14 cellular contexts compared by ENCODE assay signal in the genomic region with DNA sequence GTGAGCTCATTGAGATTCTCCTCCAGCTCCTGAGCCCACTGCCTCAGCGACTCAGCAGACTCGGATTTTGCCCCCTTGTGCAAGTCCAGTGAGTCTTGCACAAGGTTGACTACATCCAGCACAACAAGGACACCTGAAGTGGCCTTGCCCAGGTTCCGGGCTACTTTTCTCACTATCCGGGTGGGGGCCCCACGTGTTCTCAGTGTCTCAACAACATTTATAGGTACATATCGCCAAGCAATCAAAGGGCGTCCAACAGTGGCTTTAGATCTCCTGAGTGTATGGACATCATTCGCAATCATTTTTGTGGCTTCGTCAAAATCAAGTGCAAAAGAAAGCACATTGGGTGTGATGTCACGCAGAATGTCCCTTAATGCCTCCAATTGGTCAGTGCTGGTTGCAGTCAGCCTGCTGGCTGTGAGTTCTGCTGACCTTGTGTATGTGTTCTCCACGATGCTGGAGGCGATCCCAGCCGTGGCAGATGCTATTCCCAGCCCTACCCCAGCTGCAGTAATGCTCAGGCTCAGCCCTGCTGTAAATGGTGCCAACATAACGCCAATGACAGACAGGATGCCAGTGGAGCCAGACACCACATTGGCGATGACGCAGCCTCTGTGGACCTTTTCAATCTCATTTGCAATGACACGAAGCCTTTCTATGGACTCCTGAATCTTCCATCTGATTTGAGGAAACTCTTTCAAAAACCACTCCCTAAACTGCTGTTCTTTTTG. TPM values are rescaled to one million over a fixed set of nuclear protein-coding genes. Genes with fewer than 3 reads are reported as not detected.
DNase-seq lines count a peak whose midpoint lies in the region; ATAC-seq, FAIRE-seq and TF ChIP-seq lines count a peak whose summit lies in the region.
"Had no signal": no experiment of that assay in that cellular context is flagged by ENCODE, and none has a peak within 500 bp of the region (broad histone marks: within the 10 kb centered on the region; RNA-seq: fewer than 3 reads in every experiment).

No MANE protein-coding gene starts in this region.

- peaks cover 9% of the 10 kb centered on the region for H3K4me1 Mint-ChIP-seq in astrocyte (ENCODE audit: low read depth, unreplicated experiment)

- ATAC-seq in pancreas (peak; percentile 31 to 74 (median 44)), GM21526 (IDR thresholded peaks at IDR 0.05; ENCODE audit: low FRiP score, unreplicated experiment) (no peak)

- H3K9me3 ChIP-seq in astrocyte (ENCODE audit: insufficient read depth, low read depth, low read length) (no peaks in the 10 kb centered on the region), pancreas (no peaks in the 10 kb centered on the region)
- H3K9me3 ChIP-seq: BLaER1 had no signal

- no peak for TF ChIP-seq CTCF in astrocyte (IDR thresholded peaks at IDR 0.05; ENCODE audit: insufficient read depth, low read depth, low read length)
- TF ChIP-seq CTCF in pancreas (IDR thresholded peaks at IDR 0.05): no peak

- intact Hi-C loops in cardiac septum (cut with DNase I): loop anchor here (5.0 kb wide), 1 partner anchor 296 kb away; no protein-coding TSS in a partner anchor
- intact Hi-C loops in pancreas (cut with DNase I): loop anchor here in 1 of 3 donors (10.0 kb wide), 1 partner anchor 84 kb away; no protein-coding TSS in a partner anchor

- H3K4me3 ChIP-seq in astrocyte (ENCODE audit: insufficient read depth, low read depth, low read length) (no peak overlapping the region), pancreas (no peak overlapping the region)
- H3K4me3 ChIP-seq: BLaER1 had no signal

- no peaks in the 10 kb centered on the region for H3K36me3 ChIP-seq in astrocyte (ENCODE audit: insufficient read depth, low read length)
- no peaks in the 10 kb centered on the region for H3K36me3 ChIP-seq in pancreas
- H3K36me3 ChIP-seq: BLaER1 had no signal

- no peaks in the 10 kb centered on the region for H3K4me1 ChIP-seq in astrocyte (ENCODE audit: insufficient read depth, low read length)
- no peaks in the 10 kb centered on the region for H3K4me1 ChIP-seq in pancreas

- H3K27me3 ChIP-seq in astrocyte (ENCODE audit: insufficient read depth, low read length) (peaks cover 6% of the 10 kb centered on the region), pancreas (no peaks in the 10 kb centered on the region)
- H3K27me3 ChIP-seq: BLaER1 had no signal

- FAIRE-seq in astrocyte (lab: Jason Lieb, UNC): no peak
- FAIRE-seq in pancreas (lab: Jason Lieb, UNC): no peak
- FAIRE-seq: GM19239 had no signal

- H3K4me2 ChIP-seq in astrocyte (ENCODE audit: low read length): no peak overlapping the region
- H3K4me2 ChIP-seq: BLaER1 had no signal

- no peaks in the 10 kb centered on the region for H3K79me2 ChIP-seq in astrocyte (ENCODE audit: insufficient read depth, low read length)

- H2AFZ ChIP-seq in astrocyte (ENCODE audit: low read depth, low read length): no peak overlapping the region

- no peaks in the 10 kb centered on the region for H4K20me1 ChIP-seq in astrocyte (ENCODE audit: insufficient read depth, low read length)
- H4K20me1 ChIP-seq: BLaER1 had no signal

- H3K4me3 Mint-ChIP-seq in astrocyte (ENCODE audit: unreplicated experiment): no peak overlapping the region
- H3K4me3 Mint-ChIP-seq: activated T-helper 1 cell treated with anti-CD3 and anti-CD28 coated beads, Interleukin-12 subunit alpha, Interleukin-12 subunit beta, Interleukin-2, Interleukin-4 antibody, amounts not matched to agents 30 ng/mL and 10 ng/mL and 1 ng/mL, durations not matched to agents 14 hours and 24 hours and 36 hours had no signal

- peaks cover 43% of the 10 kb centered on the region for H3K27me3 Mint-ChIP-seq in astrocyte (ENCODE audit: low read depth, unreplicated experiment)

- no peaks in the 10 kb centered on the region for H3K9me3 Mint-ChIP-seq in astrocyte (ENCODE audit: unreplicated experiment)
- H3K9me3 Mint-ChIP-seq: activated T-helper 1 cell treated with anti-CD3 and anti-CD28 coated beads, Interleukin-12 subunit alpha, Interleukin-12 subunit beta, Interleukin-2, Interleukin-4 antibody, amounts not matched to agents 30 ng/mL and 10 ng/mL and 1 ng/mL, durations not matched to agents 14 hours and 24 hours and 36 hours had no signal

- H3K27ac Mint-ChIP-seq in astrocyte (ENCODE audit: unreplicated experiment): no peak overlapping the region
- H3K27ac Mint-ChIP-seq: activated T-helper 1 cell treated with anti-CD3 and anti-CD28 coated beads, Interleukin-12 subunit alpha, Interleukin-12 subunit beta, Interleukin-2, Interleukin-4 antibody, amounts not matched to agents 30 ng/mL and 10 ng/mL and 1 ng/mL, durations not matched to agents 14 hours and 24 hours and 36 hours had no signal

- no peak overlapping the region for H3K9ac ChIP-seq in astrocyte (ENCODE audit: low read length)
- H3K9ac ChIP-seq: BLaER1 had no signal

- H3K27ac ChIP-seq in astrocyte (ENCODE audit: low read depth, low read length): no peak overlapping the region
- no peak overlapping the region for H3K27ac ChIP-seq in pancreas
- H3K27ac ChIP-seq: BLaER1 had no signal

- DNase-seq in AG20443 (ENCODE audit: low spot score) (peak; percentile 88), astrocyte (ENCODE audit: low read depth) (peak; percentile 62), cardiac septum (ENCODE audit: low spot score) (peak; percentile 86), pancreas (peak in 2 of 6 donors; percentile 37 to 49), GDM1 (lab: John Stamatoyannopoulos, UW) (no peak)
- no peak for DNase-seq in stimulated activated CD4-positive, alpha-beta T cell treated with anti-CD3 and anti-CD28 coated beads, Interleukin-1b, Interleukin-23, amount 100 ng/mL, for 48 hours
- no peak for DNase-seq in activated T-cell treated with anti-CD3 and anti-CD28 coated beads, Interleukin-2, amount 50 U/mL, for 1 hour
- DNase-seq: effector memory CD4-positive, alpha-beta T cell; NCI-H1436 treated with DMSO at 0.1 percent for 48 hours had no signal

- no peaks in the 10 kb centered on the region for H3K36me3 Mint-ChIP-seq in astrocyte (ENCODE audit: low read depth, unreplicated experiment)

- 56 to 60% methylated on average over 17 of the region's 17 CpGs for WGBS in pancreas, 2 donors

RNA-seq across cellular contexts. Expression of gene APOL4, which starts 10.3 kb away (rescaled TPM):
- total RNA-seq in astrocyte: 0.07 TPM in 1 of 2 replicates, not detected in the other
- total RNA-seq in cardiac septum: 6.1 TPM
- total RNA-seq in pancreas: 1 to 10 TPM in 3 of 6 donors, under 1 TPM in 3; 0.28 to 4.1 (median 0.85) TPM
- 1 to 10 TPM; 1.9 TPM for polyA plus RNA-seq in pancreas
- total RNA-seq: OCI-LY7 had no signal

RNA-seq across cellular contexts. Expression of gene APOL3, which starts 30.7 kb away (rescaled TPM):
- total RNA-seq in astrocyte (2.3 and 2.5 TPM in 2 replicates), cardiac septum (22.5 TPM), pancreas (1 to 10 TPM; 2.5 to 7.5 (median 4.6) TPM)
- 10 to 100 TPM; 11.8 to 13.5 TPM for polyA plus RNA-seq in pancreas

RNA-seq across cellular contexts. Expression of gene APOL2, which starts 48.1 kb away (rescaled TPM):
- total RNA-seq in astrocyte: 77.2 and 85.1 TPM in 2 replicates
- total RNA-seq in cardiac septum: 47.9 TPM
- 10 to 100 TPM in 4 of 6 donors, 1 to 10 TPM in 2; 6.3 to 23.4 (median 12.4) TPM for total RNA-seq in pancreas
- 10 to 100 TPM; 18.4 to 20.6 TPM for polyA plus RNA-seq in pancreas

Comparison
In these comparisons a context has a peak if more than half of its experiments do, and no peak if none do; other contexts are left out.
1. DNase-seq: peak in AG20443 (single experiment), astrocyte (single experiment) and cardiac septum (single experiment); none in stimulated activated CD4-positive, alpha-beta T cell treated with anti-CD3 and anti-CD28 coated beads, Interleukin-1b, Interleukin-23, amount 100 ng/mL, for 48 hours (single experiment), GDM1 (single experiment) and activated T-cell treated with anti-CD3 and anti-CD28 coated beads, Interleukin-2, amount 50 U/mL, for 1 hour (single experiment).